In genomic region chr19:56720281-56720680, GRCh38 we compare ENCODE assay signal across 16 cellular contexts. TPM values are rescaled to one million over a fixed set of nuclear protein-coding genes. Genes with fewer than 3 reads are reported as not detected.
DNase-seq lines count a peak whose midpoint lies in the region; ATAC-seq, FAIRE-seq and TF ChIP-seq lines count a peak whose summit lies in the region.
"Had no signal": no experiment of that assay in that cellular context is flagged by ENCODE, and none has a peak within 500 bp of the region (broad histone marks: within the 10 kb centered on the region; RNA-seq: fewer than 3 reads in every experiment).

No MANE protein-coding gene starts in this region.

- no peaks in the 10 kb centered on the region for H3K9me1 ChIP-seq in K562 (ENCODE audit: control insufficient read depth, insufficient read depth, low read length)

- POLR2A ChIA-PET in K562 (lab: Yijun Ruan, JAX): no interaction called here
- POLR2A ChIA-PET in MCF 10A (lab: Yijun Ruan, JAX): no interaction called here

- H4K20me1 ChIP-seq in K562 (replicated peaks; ENCODE audit: control insufficient read depth, insufficient read depth, low read length): no peaks in the 10 kb centered on the region

- no peak overlapping the region for H3K4me3 Mint-ChIP-seq in MCF 10A (ENCODE audit: unreplicated experiment)
- H3K4me3 Mint-ChIP-seq: activated CD8-positive, alpha-beta T cell treated with anti-CD3 and anti-CD28 coated beads for 36 hours; B cell; effector memory CD8-positive, alpha-beta T cell had no signal

- TF ChIP-seq POLR2A in K562 (conservative IDR thresholded peaks at IDR 0.05) (no peak), GM18505 (IDR thresholded peaks at IDR 0.05; ENCODE audit: borderline replicate concordance, extremely low read depth, insufficient read depth, insufficient read length) (no peak)

- H2AFZ ChIP-seq in K562 (ENCODE audit: low read depth, low read length): no peak overlapping the region
- H2AFZ ChIP-seq: parathyroid adenoma had no signal

- no peak overlapping the region for H3K4me3 ChIP-seq in K562
- H3K4me3 ChIP-seq: ascending aorta, HAP-1 had no signal

- no peak overlapping the region for H3K27ac Mint-ChIP-seq in MCF 10A (ENCODE audit: low read depth, unreplicated experiment)
- H3K27ac Mint-ChIP-seq: activated CD8-positive, alpha-beta T cell treated with anti-CD3 and anti-CD28 coated beads for 36 hours; B cell; effector memory CD8-positive, alpha-beta T cell had no signal

- peaks cover 55% of the 10 kb centered on the region for H3K9me3 Mint-ChIP-seq in MCF 10A (ENCODE audit: unreplicated experiment)

- no peaks in the 10 kb centered on the region for H3K79me2 ChIP-seq in K562 (ENCODE audit: control insufficient read depth, insufficient read depth, low read length)
- H3K79me2 ChIP-seq: parathyroid adenoma had no signal

- BruUV-seq in K562 (replicated peaks; lab: Mats Ljungman, UMichigan) (no TSS peak), MCF 10A (replicated peaks; lab: Mats Ljungman, UMichigan) (no TSS peak)

- TF ChIP-seq EP300 in K562 (IDR thresholded peaks at IDR 0.05; ENCODE audit: low read length): no peak

- H3K27me3 Mint-ChIP-seq in MCF 10A (ENCODE audit: insufficient read depth, unreplicated experiment): no peaks in the 10 kb centered on the region
- H3K27me3 Mint-ChIP-seq: B cell; effector memory CD8-positive, alpha-beta T cell had no signal

- no peak for ATAC-seq in K562
- ATAC-seq in GM18505 (IDR thresholded peaks at IDR 0.05; ENCODE audit: unreplicated experiment): no peak
- ATAC-seq in HG03521 (IDR thresholded peaks at IDR 0.05; ENCODE audit: unreplicated experiment): no peak
- ATAC-seq: activated CD8-positive, alpha-beta T cell treated with anti-CD3 and anti-CD28 coated beads for 36 hours; effector memory CD8-positive, alpha-beta T cell had no signal

- H3K27ac ChIP-seq in K562 (ENCODE audit: extremely low read depth, low read depth, low read length): no peak overlapping the region
- H3K27ac ChIP-seq: ascending aorta, KMS-11, parathyroid adenoma had no signal

- no peak for TF ChIP-seq RAD21 in K562 (CRISPR knock-in tag; conservative IDR thresholded peaks at IDR 0.05 in 1 of 2, IDR thresholded peaks at IDR 0.05 in 1 of 2)

- H3K4me1 Mint-ChIP-seq in MCF 10A (ENCODE audit: insufficient read depth, unreplicated experiment): no peaks in the 10 kb centered on the region
- H3K4me1 Mint-ChIP-seq: B cell had no signal

- CTCF ChIA-PET in K562 (lab: Yijun Ruan, JAX; ENCODE audit: low intra/inter-chr PET ratio): no interaction called here
- CTCF ChIA-PET in MCF 10A (lab: Yijun Ruan, JAX): interaction anchor here (0.6 kb wide), 1 partner anchor 22 kb away, joined by 3 read pairs; no protein-coding TSS in a partner anchor

- H3K9ac ChIP-seq in K562 (ENCODE audit: insufficient read depth in 1 of 2, low read depth in 2 of 2, low read length in 2 of 2): no peak overlapping the region
- H3K9ac ChIP-seq: KMS-11, parathyroid adenoma had no signal

- WGBS in K562 (ENCODE audit: insufficient coverage, low coverage, missing lambda C conversion rate): 0% methylated on average over 3 of the region's 3 CpGs

- H3K36me3 ChIP-seq in K562 (ENCODE audit: control insufficient read depth, insufficient read depth, low read length): no peaks in the 10 kb centered on the region
- H3K36me3 ChIP-seq: ascending aorta, HAP-1 had no signal

- in situ Hi-C loops in K562 (cut with MboI): no loop called here

- no peaks in the 10 kb centered on the region for H3K27me3 ChIP-seq in K562 (ENCODE audit: control insufficient read depth in 2 of 2, insufficient read depth in 2 of 2, low read length in 2 of 2)
- H3K27me3 ChIP-seq: ascending aorta had no signal

- FAIRE-seq in K562 (lab: Jason Lieb, UNC): no peak

- intact Hi-C loops in K562 (cut with micrococcal nuclease) (no loop called here), MCF 10A (cut with micrococcal nuclease) (no loop called here)

- H3K36me3 Mint-ChIP-seq in MCF 10A (ENCODE audit: insufficient read depth, unreplicated experiment): no peaks in the 10 kb centered on the region

- no peaks in the 10 kb centered on the region for H3K4me1 ChIP-seq in K562 (replicated peaks in 1 of 2; ENCODE audit: control insufficient read depth in 2 of 2, insufficient read depth in 2 of 2, low read length in 2 of 2)
- H3K4me1 ChIP-seq: ascending aorta, HAP-1 had no signal

- DNase-seq in COLO668 (lab: John Stamatoyannopoulos, UW; ENCODE audit: unreplicated experiment) (peak; percentile 21), M059J (ENCODE audit: low read depth) (peak; percentile 39), K562 (ENCODE audit: extremely low read depth in 1 of 4, low spot score in 3 of 4) (no peak), middle frontal gyrus (ENCODE audit: extremely low spot score, low spot score) (peak; percentile 71), MCF 10A (ENCODE audit: unreplicated experiment) (no peak), NCI-H2196 treated with DMSO at 0.1 percent for 48 hours (lab: John Stamatoyannopoulos, UW; ENCODE audit: unreplicated experiment) (no peak)
- DNase-seq: activated CD8-positive, alpha-beta T cell treated with anti-CD3 and anti-CD28 coated beads for 36 hours; effector memory CD8-positive, alpha-beta T cell; NCI-H2029 had no signal

- no peaks in the 10 kb centered on the region; the same call in 1 of the 2 replicates for H3K9me3 ChIP-seq in K562 (replicated peaks; ENCODE audit: control insufficient read depth, insufficient read depth, low read depth, low read length)
- H3K9me3 ChIP-seq: HAP-1 had no signal

- no peak overlapping the region for H3K4me2 ChIP-seq in K562 (ENCODE audit: insufficient read depth, low read length)
- H3K4me2 ChIP-seq: KMS-11 had no signal

- TF ChIP-seq CTCF in K562 (IDR thresholded peaks at IDR 0.05 in 2 of 3, conservative IDR thresholded peaks at IDR 0.05 in 1 of 3; ENCODE audit: insufficient read depth in 2 of 3, low read depth in 1 of 3, low read length in 3 of 3) (no peak), MCF 10A (IDR thresholded peaks at IDR 0.05; ENCODE audit: unreplicated experiment) (no peak)

TF ChIP-seq in K562, 482 proteins besides CTCF, POLR2A, EP300 and RAD21:
- TF ChIP-seq MTA3 (IDR thresholded peaks at IDR 0.05; ENCODE audit: borderline replicate concordance) (no peak), RFX1 (IDR thresholded peaks at IDR 0.05) (0 out of 2 replicates have a peak, but pooled peaks have one; percentile 23)

RNA-seq across cellular contexts. Expression of gene ZNF835, which starts 48.7 kb away (rescaled TPM):
- 0.49 and 0.71 TPM in 2 replicates for total RNA-seq in M059J (2014; rRNA removed; shearing (Covaris generic))
- not detected in 2 replicates for total RNA-seq in K562 (2011; cell fraction: chromatin; rRNA removed; ENCODE audit: low replicate concordance)
- 0.13 TPM in 1 of 2 replicates, not detected in the other for total RNA-seq in K562 (2011; cell fraction: nucleolus; rRNA removed)
- not detected in 2 replicates for total RNA-seq in K562 (2011; cell fraction: nucleoplasm; rRNA removed)
- total RNA-seq in K562 (2014; rRNA removed) (not detected in 2 replicates), K562 (2014; rRNA removed; fragmentation: Illumina TruSeq; extraction: Trizol) (not detected in 2 replicates), K562 (2015; rRNA removed; fragmentation: Illumina TruSeq; extraction: Trizol) (not detected in 2 replicates), K562 (2021) (not detected in 2 replicates), MCF 10A (2022) (not detected in 2 replicates)
- polyA plus RNA-seq in K562 (2011; rRNA removed) (not detected in 2 replicates), K562 (2014; fragmentation: Illumina TruSeq; extraction: Trizol) (not detected in 2 replicates), K562 (2014; fragmentation: Nextera tagmentation; extraction: Ambion mirVana) (not detected), K562 (2014; rRNA removed) (not detected in 2 replicates)
- 0.12 TPM in 1 of 2 replicates, not detected in the other for polyA plus RNA-seq in K562 (2011; cell fraction: cytosol; rRNA removed)
- not detected in 2 replicates for polyA plus RNA-seq in K562 (2011; cell fraction: nucleus; rRNA removed)
- polyA plus RNA-seq in K562 (2012): not detected in 2 replicates
- polyA minus RNA-seq in K562 (2011; rRNA and poly(A)+ RNA removed): 0.07 TPM in 1 of 2 replicates, not detected in the other
- not detected in 2 replicates for polyA minus RNA-seq in K562 (2011; cell fraction: cytosol; rRNA and poly(A)+ RNA removed)
- polyA minus RNA-seq in K562 (2011; cell fraction: nucleus; rRNA and poly(A)+ RNA removed): not detected in 2 replicates

Comparison
In these comparisons a context has a peak if more than half of its experiments do, and no peak if none do; other contexts are left out.
1. DNase-seq: peak in COLO668 (single experiment), M059J (single experiment) and middle frontal gyrus (single experiment); none in K562 (0 of 4), MCF 10A (single experiment) and NCI-H2196 treated with DMSO at 0.1 percent for 48 hours (single experiment).